In the genomic region with DNA sequence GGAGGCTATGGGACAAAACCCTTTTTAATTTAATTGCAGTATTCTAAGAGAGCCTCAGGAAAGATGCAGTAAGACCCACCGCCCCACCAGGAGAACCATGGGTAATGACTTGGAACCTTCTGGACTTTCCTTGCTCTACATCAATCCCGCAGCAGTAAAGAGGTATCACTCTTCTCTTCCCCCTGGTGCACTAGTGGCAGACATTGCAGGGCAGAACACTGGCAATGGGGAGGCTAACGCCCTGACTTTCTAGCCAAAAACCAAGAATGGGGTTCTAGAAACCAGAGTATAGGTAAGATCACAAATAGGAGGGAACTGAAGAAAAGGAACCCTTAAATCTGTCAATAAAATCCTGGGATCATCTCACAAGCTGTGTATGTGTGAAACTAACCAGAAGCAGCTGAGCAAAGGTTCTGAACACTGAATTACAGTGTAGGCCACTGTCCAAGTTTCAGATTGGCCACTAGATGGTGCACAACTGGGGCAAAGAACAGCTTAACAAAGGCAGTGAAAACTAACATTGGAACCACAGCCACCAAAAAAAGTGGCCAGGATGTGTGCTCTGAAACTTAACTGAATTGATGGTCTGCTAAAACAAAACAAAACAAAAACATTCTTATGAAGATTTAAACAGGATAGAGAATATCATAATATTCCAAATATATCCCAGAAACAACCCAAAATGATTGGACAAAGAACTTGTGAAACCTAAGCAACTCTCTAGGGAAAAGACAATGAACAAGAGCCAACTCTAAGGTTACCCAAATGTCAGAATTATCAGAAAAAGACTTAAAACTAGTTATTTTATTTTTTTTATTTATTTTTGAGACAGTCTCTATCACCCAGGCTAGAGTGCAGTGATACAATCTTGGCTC, we compare ENCODE assay signal across 8 cellular contexts. TPM values are rescaled to one million over a fixed set of nuclear protein-coding genes. Genes with fewer than 3 reads are reported as not detected.
A peak's percentile ranks its signal among the peaks of the same experiment; 100 is the strongest.
DNase-seq lines count a peak whose midpoint lies in the region; ATAC-seq lines count a peak whose summit lies in the region.

No MANE protein-coding gene starts in this region.

- peaks cover 4% of the 10 kb centered on the region for H3K4me1 Mint-ChIP-seq in activated naive CD8-positive, alpha-beta T cell treated with anti-CD3 and anti-CD28 coated beads, Interleukin-2, amount 10 ng/mL, durations not matched to agents 7 days and 5 days

- H3K9me3 Mint-ChIP-seq in activated naive CD8-positive, alpha-beta T cell treated with anti-CD3 and anti-CD28 coated beads, Interleukin-2, amount 10 ng/mL, durations not matched to agents 7 days and 5 days = peaks cover 3% of the 10 kb centered on the region

- H3K4me3 Mint-ChIP-seq in activated naive CD8-positive, alpha-beta T cell treated with anti-CD3 and anti-CD28 coated beads, Interleukin-2, amount 10 ng/mL, durations not matched to agents 7 days and 5 days = no peak overlapping the region

- no peak overlapping the region for H3K27ac Mint-ChIP-seq in activated naive CD8-positive, alpha-beta T cell treated with anti-CD3 and anti-CD28 coated beads, Interleukin-2, amount 10 ng/mL, durations not matched to agents 7 days and 5 days

- peaks cover 10% of the 10 kb centered on the region for H3K36me3 Mint-ChIP-seq in activated naive CD8-positive, alpha-beta T cell treated with anti-CD3 and anti-CD28 coated beads, Interleukin-2, amount 10 ng/mL, durations not matched to agents 7 days and 5 days

- H3K27me3 Mint-ChIP-seq in activated naive CD8-positive, alpha-beta T cell treated with anti-CD3 and anti-CD28 coated beads, Interleukin-2, amount 10 ng/mL, durations not matched to agents 7 days and 5 days = peaks cover 9% of the 10 kb centered on the region

- peak; percentile 8 for DNase-seq in activated T-cell treated with anti-CD3 and anti-CD28 coated beads for 48 hours (ENCODE audit: low read depth)
- DNase-seq in activated T-cell treated with anti-CD3 and anti-CD28 coated beads for 4 hours = no peak
- peak; percentile 35 to 51 for DNase-seq in NOMO-1 (lab: John Stamatoyannopoulos, UW; ENCODE audit: unreplicated experiment in 2 of 2)
- no peak for DNase-seq in activated naive CD8-positive, alpha-beta T cell treated with anti-CD3 and anti-CD28 coated beads, Interleukin-2, amount 10 ng/mL, durations not matched to agents 7 days and 5 days
- DNase-seq in iris pigment epithelial cell (ENCODE audit: low read depth) = peak; percentile 66
- DNase-seq in stromal cell of bone marrow (ENCODE audit: low read depth) = peak; percentile 40

- peak; percentile 60 for ATAC-seq in HG02763 (IDR thresholded peaks at IDR 0.05; ENCODE audit: unreplicated experiment)
- peak; percentile 91 for ATAC-seq in activated naive CD8-positive, alpha-beta T cell treated with anti-CD3 and anti-CD28 coated beads, Interleukin-2, amount 10 ng/mL, durations not matched to agents 7 days and 5 days (ENCODE audit: low read depth)
- no peak for ATAC-seq in GM19455 (IDR thresholded peaks at IDR 0.05; ENCODE audit: unreplicated experiment)

- POLR2A ChIA-PET in activated naive CD8-positive, alpha-beta T cell treated with anti-CD3 and anti-CD28 coated beads, Interleukin-2, amount 10 ng/mL, durations not matched to agents 7 days and 5 days (lab: Charles Lee) = no interaction called here

RNA-seq across cellular contexts. Expression of gene FAM151B, which starts 6.6 kb away (rescaled TPM):
- 1 to 10 TPM in 1 of 2 experiments, not detected in 1; 1.0 TPM for total RNA-seq in activated naive CD8-positive, alpha-beta T cell treated with anti-CD3 and anti-CD28 coated beads, Interleukin-2, amount 10 ng/mL, durations not matched to agents 7 days and 5 days

Comparison
In these comparisons a context has a peak if more than half of its experiments do, and no peak if none do; other contexts are left out.
1. DNase-seq: peak in activated T-cell treated with anti-CD3 and anti-CD28 coated beads for 48 hours (single experiment), NOMO-1 (2 of 2), iris pigment epithelial cell (single experiment) and stromal cell of bone marrow (single experiment); none in activated T-cell treated with anti-CD3 and anti-CD28 coated beads for 4 hours (single experiment) and activated naive CD8-positive, alpha-beta T cell treated with anti-CD3 and anti-CD28 coated beads, Interleukin-2, amount 10 ng/mL, durations not matched to agents 7 days and 5 days (single experiment).